8 cellular contexts compared by ENCODE assay signal in the genomic region with DNA sequence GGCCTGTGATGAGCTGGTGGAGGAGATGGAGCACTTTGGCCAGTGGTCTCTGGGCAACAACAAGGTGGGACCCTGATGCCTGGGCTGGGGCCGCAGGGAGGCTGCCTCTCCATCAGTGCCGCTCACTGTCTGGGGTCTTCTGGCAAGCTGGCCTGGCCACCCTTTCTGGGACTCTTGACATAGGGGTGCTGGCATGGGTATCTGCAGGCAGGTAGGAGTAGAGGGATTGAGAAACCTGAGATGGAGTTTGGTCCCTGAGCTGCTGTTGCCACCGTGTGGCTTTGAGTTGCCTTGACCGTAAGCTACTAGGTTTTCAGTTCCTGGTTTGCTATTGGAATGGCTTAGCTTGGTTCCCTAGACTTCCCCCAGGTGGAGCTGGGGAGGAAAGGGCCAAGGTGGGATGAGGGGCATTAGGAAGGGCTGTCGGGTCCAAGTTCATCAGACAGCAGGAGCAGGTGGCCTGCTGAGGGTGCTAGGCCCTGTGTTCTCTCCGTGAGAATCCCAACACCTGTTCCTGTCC. TPM values are rescaled to one million over a fixed set of nuclear protein-coding genes. Genes with fewer than 3 reads are reported as not detected.
DNase-seq lines count a peak whose midpoint lies in the region; ATAC-seq and TF ChIP-seq lines count a peak whose summit lies in the region.

No MANE protein-coding gene starts in this region.

- H3K9me3 Mint-ChIP-seq in nephron: no peaks in the 10 kb centered on the region
- H3K9me3 Mint-ChIP-seq in naive thymus-derived CD8-positive, alpha-beta T cell: no peaks in the 10 kb centered on the region

- no peak overlapping the region for H3K27ac ChIP-seq in DND-41 (ENCODE audit: low read length)
- no peak overlapping the region for H3K27ac ChIP-seq in Karpas-422 (ENCODE audit: low read length)
- no peak overlapping the region for H3K27ac ChIP-seq in PC-3 (ENCODE audit: low read length)
- H3K27ac ChIP-seq in epithelial cell of prostate: peak overlapping the region; percentile 25

- BruUV-seq in PC-3 (replicated peaks; lab: Mats Ljungman, UMichigan): no TSS peak

- H3K4me1 ChIP-seq in DND-41 (ENCODE audit: insufficient read depth, low read length) (no peaks in the 10 kb centered on the region), Karpas-422 (ENCODE audit: low read length) (no peaks in the 10 kb centered on the region), PC-3 (ENCODE audit: insufficient read depth, low read length) (no peaks in the 10 kb centered on the region)

- H3K4me3 ChIP-seq in DND-41 (ENCODE audit: low read depth in 1 of 2, low read length in 2 of 2): no peak overlapping the region
- H3K4me3 ChIP-seq in Karpas-422 (ENCODE audit: low read length): no peak overlapping the region
- H3K4me3 ChIP-seq in PC-3 (ENCODE audit: low read length): no peak overlapping the region

- POLR2A ChIA-PET in PC-3 (lab: Charles Lee; ENCODE audit: unreplicated experiment): interaction anchor here (0.7 to 1.1 kb wide), 3 partner anchors 57 to 59 kb away, joined by 3 to 4 read pairs (median 3); no protein-coding TSS in a partner anchor
- POLR2A ChIA-PET in naive thymus-derived CD8-positive, alpha-beta T cell (lab: Charles Lee): interaction anchor here (0.6 to 0.7 kb wide), 3 partner anchors 59 to 878 kb away, joined by 3 to 4 read pairs (median 3); no protein-coding TSS in a partner anchor

- H3F3A ChIP-seq in PC-3 (ENCODE audit: low read length, unreplicated experiment): no peaks in the 10 kb centered on the region

- H3K36me3 ChIP-seq in DND-41 (ENCODE audit: insufficient read depth, low read length) (peaks cover 24% of the 10 kb centered on the region), Karpas-422 (ENCODE audit: insufficient read depth, low read length) (peaks cover 4% of the 10 kb centered on the region; the same call in 1 of the 2 replicates), PC-3 (ENCODE audit: low read depth, low read length) (peaks cover 11% of the 10 kb centered on the region)

- H2AFZ ChIP-seq in DND-41 (ENCODE audit: low read depth, low read length) (no peak overlapping the region), Karpas-422 (ENCODE audit: low read length) (no peak overlapping the region), PC-3 (ENCODE audit: low read length) (no peak overlapping the region)

- intact Hi-C loops in PC-3 (cut with micrococcal nuclease): loop anchor here (2.0 kb wide), 1 partner anchor 58 kb away; no protein-coding TSS in a partner anchor

- no peaks in the 10 kb centered on the region for H3K9me2 ChIP-seq in Karpas-422 (replicated peaks; ENCODE audit: insufficient read depth, low read length)
- H3K9me2 ChIP-seq in PC-3 (replicated peaks; ENCODE audit: low read length): no peaks in the 10 kb centered on the region

- H3K9ac ChIP-seq in DND-41 (ENCODE audit: low read depth, low read length): no peak overlapping the region
- no peak overlapping the region for H3K9ac ChIP-seq in Karpas-422 (ENCODE audit: low read length)
- no peak overlapping the region for H3K9ac ChIP-seq in PC-3 (ENCODE audit: low read length)

- H3K4me1 Mint-ChIP-seq in nephron: no peaks in the 10 kb centered on the region
- no peaks in the 10 kb centered on the region for H3K4me1 Mint-ChIP-seq in naive thymus-derived CD8-positive, alpha-beta T cell

- no peak for DNase-seq in DND-41
- DNase-seq in Karpas-422: peak; percentile 71
- peak; percentile 60 for DNase-seq in PC-3
- no peak for DNase-seq in epithelial cell of prostate (ENCODE audit: low read depth, low spot score)
- DNase-seq in naive thymus-derived CD8-positive, alpha-beta T cell: no peak
- DNase-seq in mesenteric fat pad (ENCODE audit: low spot score): no peak

- no peaks in the 10 kb centered on the region for H4K20me1 ChIP-seq in DND-41 (ENCODE audit: insufficient read depth, low read length)
- no peaks in the 10 kb centered on the region for H4K20me1 ChIP-seq in Karpas-422 (ENCODE audit: insufficient read depth, low read depth, low read length)
- H4K20me1 ChIP-seq in PC-3 (ENCODE audit: low read length): no peaks in the 10 kb centered on the region

- H3K9me3 ChIP-seq in DND-41 (ENCODE audit: insufficient read depth, low read length, severe bottlenecking) (no peaks in the 10 kb centered on the region), Karpas-422 (ENCODE audit: low read length) (no peaks in the 10 kb centered on the region), PC-3 (ENCODE audit: low read length) (no peaks in the 10 kb centered on the region)

- H3K36me3 Mint-ChIP-seq in nephron (ENCODE audit: low read depth): peaks cover 30% of the 10 kb centered on the region
- H3K36me3 Mint-ChIP-seq in naive thymus-derived CD8-positive, alpha-beta T cell: peaks cover 0 to 2% (median 0%) of the 10 kb centered on the region in 3 donors

- no peaks in the 10 kb centered on the region for H3K27me3 Mint-ChIP-seq in nephron (ENCODE audit: low read depth)
- peaks cover 0 to 1% (median 0%) of the 10 kb centered on the region in 5 donors for H3K27me3 Mint-ChIP-seq in naive thymus-derived CD8-positive, alpha-beta T cell

- CTCF ChIA-PET in PC-3 (lab: Charles Lee): interaction anchor here (0.9 to 1.2 kb wide), 4 partner anchors 13 to 129 kb away, joined by 4 to 7 read pairs (median 4); a partner anchor contains a TSS

- no peaks in the 10 kb centered on the region for H3K27me3 ChIP-seq in DND-41 (ENCODE audit: insufficient read depth, low read length, poor library complexity)
- no peaks in the 10 kb centered on the region for H3K27me3 ChIP-seq in Karpas-422 (ENCODE audit: low read length)
- H3K27me3 ChIP-seq in PC-3 (ENCODE audit: low read length): no peaks in the 10 kb centered on the region

- TF ChIP-seq CTCF in DND-41 (IDR thresholded peaks at IDR 0.05; ENCODE audit: borderline replicate concordance, extremely low read depth, low read length, poor library complexity, severe bottlenecking) (peak; percentile 27), PC-3 (conservative IDR thresholded peaks at IDR 0.05; ENCODE audit: low read depth, low read length) (peak; percentile 68), nephron (IDR thresholded peaks at IDR 0.05; ENCODE audit: unreplicated experiment in 3 of 3) (peak in 2 of 3 experiments; percentile 36 to 63)

- peak overlapping the region in 1 of 3 experiments; percentile 24 for H3K27ac Mint-ChIP-seq in nephron
- peak overlapping the region in 1 of 10 donors; percentile 77 for H3K27ac Mint-ChIP-seq in naive thymus-derived CD8-positive, alpha-beta T cell

- no peaks in the 10 kb centered on the region for H3K79me2 ChIP-seq in DND-41 (ENCODE audit: insufficient read depth, low read length)
- no peaks in the 10 kb centered on the region for H3K79me2 ChIP-seq in Karpas-422 (ENCODE audit: low read length)
- H3K79me2 ChIP-seq in PC-3 (ENCODE audit: low read length): no peaks in the 10 kb centered on the region

- H3K4me2 ChIP-seq in DND-41 (ENCODE audit: insufficient read depth, low read length) (no peak overlapping the region), Karpas-422 (ENCODE audit: low read depth, low read length, poor library complexity, severe bottlenecking) (no peak overlapping the region), PC-3 (ENCODE audit: low read length) (no peak overlapping the region)

- no peak overlapping the region for H3K4me3 Mint-ChIP-seq in nephron
- H3K4me3 Mint-ChIP-seq in naive thymus-derived CD8-positive, alpha-beta T cell: no peak overlapping the region

- no peak for ATAC-seq in DND-41 (ENCODE audit: insufficient read depth, low read depth)
- ATAC-seq in PC-3: peak; percentile 82
- ATAC-seq in naive thymus-derived CD8-positive, alpha-beta T cell: no peak
- no peak for ATAC-seq in HG03521 (IDR thresholded peaks at IDR 0.05; ENCODE audit: unreplicated experiment)

RNA-seq across cellular contexts. Expression of a gene that starts 13.2 kb away (rescaled TPM):
- 26.9 and 34.1 TPM in 2 replicates for total RNA-seq in Karpas-422 (2014; rRNA removed; shearing (Covaris generic); ENCODE audit: low replicate concordance)
- total RNA-seq in PC-3 (2014; rRNA removed) (97.8 and 101 TPM in 2 replicates), mesenteric fat pad (93.6 TPM)
- 10 to 100 TPM; 47.1 to 49.9 TPM for total RNA-seq in naive thymus-derived CD8-positive, alpha-beta T cell
- 10 to 100 TPM; 29.1 to 38.0 (median 29.5) TPM for polyA plus RNA-seq in naive thymus-derived CD8-positive, alpha-beta T cell

RNA-seq across cellular contexts. Expression of a gene that starts 32.6 kb away (rescaled TPM):
- total RNA-seq in Karpas-422 (2014; rRNA removed; shearing (Covaris generic); ENCODE audit: low replicate concordance): 35.9 and 55.3 TPM in 2 replicates
- total RNA-seq in PC-3 (2014; rRNA removed): 179 and 216 TPM in 2 replicates
- total RNA-seq in naive thymus-derived CD8-positive, alpha-beta T cell: 1 to 10 TPM; 4.5 to 5.0 TPM
- 1 to 10 TPM; 5.0 to 7.9 (median 5.7) TPM for polyA plus RNA-seq in naive thymus-derived CD8-positive, alpha-beta T cell
- 66.9 TPM for total RNA-seq in mesenteric fat pad

RNA-seq across cellular contexts. Expression of a gene that starts 40.9 kb away (rescaled TPM):
- total RNA-seq in Karpas-422 (2014; rRNA removed; shearing (Covaris generic); ENCODE audit: low replicate concordance): 48.4 and 94.6 TPM in 2 replicates
- total RNA-seq in PC-3 (2014; rRNA removed): 78.1 and 89.2 TPM in 2 replicates
- 10 to 100 TPM; 26.8 to 27.9 TPM for total RNA-seq in naive thymus-derived CD8-positive, alpha-beta T cell
- polyA plus RNA-seq in naive thymus-derived CD8-positive, alpha-beta T cell: 10 to 100 TPM; 19.6 to 51.6 (median 38.0) TPM
- 35.9 TPM for total RNA-seq in mesenteric fat pad

RNA-seq across cellular contexts. Expression of a gene that starts 52.2 kb away (rescaled TPM):
- 33.8 and 66.1 TPM in 2 replicates for total RNA-seq in Karpas-422 (2014; rRNA removed; shearing (Covaris generic); ENCODE audit: low replicate concordance)
- total RNA-seq in PC-3 (2014; rRNA removed): 53.5 and 74.9 TPM in 2 replicates
- total RNA-seq in naive thymus-derived CD8-positive, alpha-beta T cell: 10 to 100 TPM; 31.1 to 32.4 TPM
- polyA plus RNA-seq in naive thymus-derived CD8-positive, alpha-beta T cell: 10 to 100 TPM; 19.9 to 26.3 (median 22.1) TPM
- 35.7 TPM for total RNA-seq in mesenteric fat pad

Comparison
In these comparisons a context has a peak if more than half of its experiments do, and no peak if none do; other contexts are left out.
1. DNase-seq: peak in Karpas-422 (single experiment) and PC-3 (single experiment); none in DND-41 (single experiment), epithelial cell of prostate (single experiment), naive thymus-derived CD8-positive, alpha-beta T cell (0 of 10) and mesenteric fat pad (single experiment).
2. Peak in every context shown above with its lines, with median percentiles within 50 percentile points of each other: CTCF ChIP-seq.